ENCODE assay signal across 14 cellular contexts in the genomic region with DNA sequence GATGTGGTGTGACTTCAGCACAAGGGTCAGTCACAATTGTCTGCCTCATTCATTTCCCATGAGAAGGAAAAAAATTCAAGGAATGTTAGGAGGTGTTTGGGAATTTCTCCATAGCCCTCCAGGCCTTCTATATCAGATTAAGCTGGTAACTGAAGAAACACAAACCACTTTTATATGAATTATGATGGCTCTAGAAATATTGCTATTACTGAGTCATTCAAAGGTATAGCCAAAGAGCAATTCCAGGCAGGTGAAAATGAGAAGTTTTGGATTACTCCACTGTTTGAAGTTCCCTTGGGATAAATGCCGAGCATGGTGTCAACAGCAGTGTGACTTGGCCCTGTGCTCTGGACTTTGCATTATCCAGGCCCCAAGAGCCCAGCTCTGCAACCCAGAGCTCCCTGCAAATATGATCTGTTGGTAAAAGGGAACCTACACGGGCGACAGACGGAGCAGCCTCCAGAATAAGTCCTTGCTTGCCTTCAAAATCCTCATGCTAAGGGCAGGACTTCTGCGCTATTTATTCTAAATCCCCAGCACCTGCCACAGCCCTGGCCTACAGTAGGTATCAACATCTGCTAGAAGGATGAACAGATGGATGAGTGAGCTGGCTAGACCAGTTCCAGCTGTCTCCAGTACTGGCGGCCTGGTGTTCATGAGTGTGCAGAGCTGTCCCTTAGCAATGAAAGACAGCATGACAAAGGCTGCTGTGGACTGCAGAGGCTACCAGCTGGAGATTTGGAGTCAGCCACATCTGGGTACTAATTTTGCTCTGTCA.
DNase-seq lines count a peak whose midpoint lies in the region; ATAC-seq and TF ChIP-seq lines count a peak whose summit lies in the region.
"Had no signal": no experiment of that assay in that cellular context is flagged by ENCODE, and none has a peak within 500 bp of the region (broad histone marks: within the 10 kb centered on the region; RNA-seq: fewer than 3 reads in every experiment).

No MANE protein-coding gene starts in this region.

- no peak overlapping the region for H3K4me3 ChIP-seq in muscle layer of colon (ENCODE audit: low read depth in 1 of 2, low read length in 2 of 2)
- H3K4me3 ChIP-seq: BLaER1 had no signal

- H3K4me1 ChIP-seq in muscle layer of colon (ENCODE audit: insufficient read depth, low read length), result peaks cover 46% of the 10 kb centered on the region

- H3K9ac ChIP-seq in muscle layer of colon (ENCODE audit: low read length), result no peak overlapping the region
- H3K9ac ChIP-seq: BLaER1 had no signal

- peaks cover 20% of the 10 kb centered on the region for H3K27me3 Mint-ChIP-seq in WTC11 (ENCODE audit: low read depth)

- H3K4me3 Mint-ChIP-seq in WTC11, result no peak overlapping the region

- H3K27ac ChIP-seq in muscle layer of colon (ENCODE audit: low read depth, low read length), result peak overlapping the region; percentile 48
- H3K27ac ChIP-seq: BLaER1 had no signal

- no peaks in the 10 kb centered on the region for H3K9me3 Mint-ChIP-seq in WTC11

- H3K36me3 Mint-ChIP-seq in WTC11, result no peaks in the 10 kb centered on the region

- H3K27me3 ChIP-seq in muscle layer of colon (ENCODE audit: control insufficient read depth in 1 of 2, insufficient read depth in 2 of 2, low read length in 2 of 2), result no peaks in the 10 kb centered on the region

- DNase-seq in DMS53 treated with DMSO at 0.1 percent for 48 hours (lab: John Stamatoyannopoulos, UW; ENCODE audit: unreplicated experiment) (peak; percentile 93), NCI-H2171 (lab: John Stamatoyannopoulos, UW) (peak; percentile 87), WTC11 (ENCODE audit: low spot score) (no peak), omental fat pad (ENCODE audit: low spot score) (no peak)
- no peak for DNase-seq in stimulated activated naive CD4-positive, alpha-beta T cell treated with Interleukin-2 at 50 U/mL for 16 hours (lab: John Stamatoyannopoulos, UW)
- DNase-seq: activated CD8-positive, alpha-beta memory T cell treated with anti-CD3 and anti-CD28 coated beads, Interleukin-2, amount 50 U/mL, for 48 hours; activated naive CD4-positive, alpha-beta T cell treated with anti-CD3 and anti-CD28 coated beads, Interleukin-2, amount 50 U/mL, for 16 hours; effector CD8-positive, alpha-beta T cell; foreskin fibroblast; T-helper 1 cell had no signal

- CTCF ChIA-PET in WTC11 (lab: Charles Lee), result interaction anchor here (0.5 to 2.2 kb wide), 10 partner anchors 8 to 133 kb away, joined by 3 to 14 read pairs (median 4); a partner anchor contains a TSS

- no peaks in the 10 kb centered on the region for H3K36me3 ChIP-seq in muscle layer of colon (ENCODE audit: insufficient read depth, low read length)
- H3K36me3 ChIP-seq: BLaER1 had no signal

- H3K27ac Mint-ChIP-seq in WTC11, result no peak overlapping the region

- peaks cover 14% of the 10 kb centered on the region for H3K4me1 Mint-ChIP-seq in WTC11

- peak; percentile 55 for ATAC-seq in WTC11
- ATAC-seq in GM19324 (IDR thresholded peaks at IDR 0.05; ENCODE audit: low FRiP score, unreplicated experiment), result no peak
- no peak for ATAC-seq in GM19351 (IDR thresholded peaks at IDR 0.05; ENCODE audit: unreplicated experiment)
- no peak for ATAC-seq in omental fat pad (ENCODE audit: low FRiP score)

- POLR2A ChIA-PET in WTC11 (lab: Charles Lee), result interaction anchor here (2.7 to 3.1 kb wide), 2 partner anchors 68 to 116 kb away, joined by 11 to 13 read pairs; a partner anchor contains a TSS

- H3K9me3 ChIP-seq in muscle layer of colon (ENCODE audit: low read length), result no peaks in the 10 kb centered on the region
- H3K9me3 ChIP-seq: BLaER1 had no signal

- TF ChIP-seq CTCF in WTC11 (IDR thresholded peaks at IDR 0.05) (no peak), omental fat pad (IDR thresholded peaks at IDR 0.05) (no peak)

TF ChIP-seq in WTC11, 78 proteins besides CTCF, POLR2A, EP300 and RAD21:
- TF ChIP-seq, protein P1, sequence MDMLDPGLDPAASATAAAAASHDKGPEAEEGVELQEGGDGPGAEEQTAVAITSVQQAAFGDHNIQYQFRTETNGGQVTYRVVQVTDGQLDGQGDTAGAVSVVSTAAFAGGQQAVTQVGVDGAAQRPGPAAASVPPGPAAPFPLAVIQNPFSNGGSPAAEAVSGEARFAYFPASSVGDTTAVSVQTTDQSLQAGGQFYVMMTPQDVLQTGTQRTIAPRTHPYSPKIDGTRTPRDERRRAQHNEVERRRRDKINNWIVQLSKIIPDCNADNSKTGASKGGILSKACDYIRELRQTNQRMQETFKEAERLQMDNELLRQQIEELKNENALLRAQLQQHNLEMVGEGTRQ (CRISPR knock-in tag; IDR thresholded peaks at IDR 0.05), result no peak
- TF ChIP-seq, protein P2, sequence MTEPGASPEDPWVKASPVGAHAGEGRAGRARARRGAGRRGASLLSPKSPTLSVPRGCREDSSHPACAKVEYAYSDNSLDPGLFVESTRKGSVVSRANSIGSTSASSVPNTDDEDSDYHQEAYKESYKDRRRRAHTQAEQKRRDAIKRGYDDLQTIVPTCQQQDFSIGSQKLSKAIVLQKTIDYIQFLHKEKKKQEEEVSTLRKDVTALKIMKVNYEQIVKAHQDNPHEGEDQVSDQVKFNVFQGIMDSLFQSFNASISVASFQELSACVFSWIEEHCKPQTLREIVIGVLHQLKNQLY (CRISPR knock-in tag; IDR thresholded peaks at IDR 0.05), result no peak
- TF ChIP-seq FOXK1 (CRISPR knock-in tag; IDR thresholded peaks at IDR 0.05) (no peak), PRRX2 (CRISPR knock-in tag; IDR thresholded peaks at IDR 0.05) (no peak), ZNF396 (CRISPR knock-in tag; IDR thresholded peaks at IDR 0.05; ENCODE audit: borderline replicate concordance) (no peak), JAZF1 (CRISPR knock-in tag; IDR thresholded peaks at IDR 0.05) (no peak), GTF2I (CRISPR knock-in tag; conservative IDR thresholded peaks at IDR 0.05) (no peak), SOX15 (CRISPR knock-in tag; IDR thresholded peaks at IDR 0.05) (no peak), HMGA2 (CRISPR knock-in tag; IDR thresholded peaks at IDR 0.05) (no peak), SMAD4 (CRISPR knock-in tag; IDR thresholded peaks at IDR 0.05) (no peak), ZNF416 (CRISPR knock-in tag; IDR thresholded peaks at IDR 0.05) (no peak), ESRRA (CRISPR knock-in tag; IDR thresholded peaks at IDR 0.05; ENCODE audit: borderline replicate concordance) (no peak), NR1H2 (CRISPR knock-in tag; IDR thresholded peaks at IDR 0.05) (no peak), GRHL2 (CRISPR knock-in tag; IDR thresholded peaks at IDR 0.05; ENCODE audit: insufficient replicate concordance, severe bottlenecking) (no peak), IRF2 (CRISPR knock-in tag; IDR thresholded peaks at IDR 0.05; ENCODE audit: borderline replicate concordance, low read depth) (no peak), ZNF671 (CRISPR knock-in tag; IDR thresholded peaks at IDR 0.05) (no peak), MYBL2 (CRISPR knock-in tag; IDR thresholded peaks at IDR 0.05) (no peak)
- TF ChIP-seq, protein P3, sequence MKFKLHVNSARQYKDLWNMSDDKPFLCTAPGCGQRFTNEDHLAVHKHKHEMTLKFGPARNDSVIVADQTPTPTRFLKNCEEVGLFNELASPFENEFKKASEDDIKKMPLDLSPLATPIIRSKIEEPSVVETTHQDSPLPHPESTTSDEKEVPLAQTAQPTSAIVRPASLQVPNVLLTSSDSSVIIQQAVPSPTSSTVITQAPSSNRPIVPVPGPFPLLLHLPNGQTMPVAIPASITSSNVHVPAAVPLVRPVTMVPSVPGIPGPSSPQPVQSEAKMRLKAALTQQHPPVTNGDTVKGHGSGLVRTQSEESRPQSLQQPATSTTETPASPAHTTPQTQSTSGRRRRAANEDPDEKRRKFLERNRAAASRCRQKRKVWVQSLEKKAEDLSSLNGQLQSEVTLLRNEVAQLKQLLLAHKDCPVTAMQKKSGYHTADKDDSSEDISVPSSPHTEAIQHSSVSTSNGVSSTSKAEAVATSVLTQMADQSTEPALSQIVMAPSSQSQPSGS (CRISPR knock-in tag; IDR thresholded peaks at IDR 0.05; ENCODE audit: borderline replicate concordance, low read depth), result no peak
- TF ChIP-seq, protein P4, sequence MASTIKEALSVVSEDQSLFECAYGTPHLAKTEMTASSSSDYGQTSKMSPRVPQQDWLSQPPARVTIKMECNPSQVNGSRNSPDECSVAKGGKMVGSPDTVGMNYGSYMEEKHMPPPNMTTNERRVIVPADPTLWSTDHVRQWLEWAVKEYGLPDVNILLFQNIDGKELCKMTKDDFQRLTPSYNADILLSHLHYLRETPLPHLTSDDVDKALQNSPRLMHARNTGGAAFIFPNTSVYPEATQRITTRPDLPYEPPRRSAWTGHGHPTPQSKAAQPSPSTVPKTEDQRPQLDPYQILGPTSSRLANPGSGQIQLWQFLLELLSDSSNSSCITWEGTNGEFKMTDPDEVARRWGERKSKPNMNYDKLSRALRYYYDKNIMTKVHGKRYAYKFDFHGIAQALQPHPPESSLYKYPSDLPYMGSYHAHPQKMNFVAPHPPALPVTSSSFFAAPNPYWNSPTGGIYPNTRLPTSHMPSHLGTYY (CRISPR knock-in tag; IDR thresholded peaks at IDR 0.05), result no peak

Comparison
In these comparisons a context has a peak if more than half of its experiments do, and no peak if none do; other contexts are left out.
1. DNase-seq: peak in DMS53 treated with DMSO at 0.1 percent for 48 hours (single experiment) and NCI-H2171 (single experiment); none in WTC11 (single experiment), stimulated activated naive CD4-positive, alpha-beta T cell treated with Interleukin-2 at 50 U/mL for 16 hours (single experiment) and omental fat pad (single experiment).